18 cellular contexts compared by ENCODE assay signal in the genomic region with DNA sequence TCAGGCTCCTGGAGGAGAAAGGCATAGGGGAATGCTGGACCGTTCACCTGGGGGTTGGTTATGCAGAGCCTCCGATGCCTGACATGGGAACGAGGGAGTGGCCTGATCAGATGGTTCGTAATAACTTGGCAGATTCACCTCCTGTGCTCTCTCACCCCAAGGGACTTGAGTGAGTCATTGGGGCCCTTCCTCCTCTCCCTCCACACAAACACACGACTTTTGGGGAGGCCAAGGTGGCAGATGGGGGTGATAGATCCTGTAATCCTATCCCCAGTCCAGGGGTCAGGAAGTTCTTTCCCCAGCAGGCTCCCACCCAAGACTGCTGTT. TPM values are rescaled to one million over a fixed set of nuclear protein-coding genes. Genes with fewer than 3 reads are reported as not detected.
A peak's percentile ranks its signal among the peaks of the same experiment; 100 is the strongest.
DNase-seq lines count a peak whose midpoint lies in the region; ATAC-seq, FAIRE-seq and TF ChIP-seq lines count a peak whose summit lies in the region.
"Had no signal": no experiment of that assay in that cellular context is flagged by ENCODE, and none has a peak within 500 bp of the region (broad histone marks: within the 10 kb centered on the region; RNA-seq: fewer than 3 reads in every experiment).

No MANE protein-coding gene starts in this region.

- no peak overlapping the region for H2AFZ ChIP-seq in HepG2 (ENCODE audit: low read length)

- H3K4me1 ChIP-seq in HepG2 (ENCODE audit: insufficient read depth, low read length) = peaks cover 9% of the 10 kb centered on the region
- H3K4me1 ChIP-seq: body of pancreas had no signal

- TF ChIP-seq POLR2A in HepG2 (IDR thresholded peaks at IDR 0.05; ENCODE audit: insufficient read depth in 1 of 2, low read depth in 2 of 2, low read length in 2 of 2) = no peak

- TF ChIP-seq CTCF in fibroblast of the aortic adventitia (IDR thresholded peaks at IDR 0.05; ENCODE audit: insufficient read depth, low read length) (no peak), osteocyte (IDR thresholded peaks at IDR 0.05) (no peak), HepG2 (CRISPR knock-in tag; IDR thresholded peaks at IDR 0.05) (no peak)

- POLR2A ChIA-PET in HepG2 (lab: Yijun Ruan, JAX) = no interaction called here

- no peak overlapping the region for H3K4me3 Mint-ChIP-seq in osteocyte (ENCODE audit: unreplicated experiment)
- H3K4me3 Mint-ChIP-seq: activated CD4-positive, alpha-beta memory T cell treated with anti-CD3 and anti-CD28 coated beads for 36 hours; H9; naive thymus-derived CD8-positive, alpha-beta T cell had no signal

- FAIRE-seq in frontal cortex (lab: Jason Lieb, UNC) = no peak
- FAIRE-seq in HepG2 (lab: Jason Lieb, UNC) = no peak

- no peaks in the 10 kb centered on the region for H4K20me1 ChIP-seq in HepG2 (ENCODE audit: insufficient read depth, low read length)

- H3K36me3 ChIP-seq in HepG2 (replicated peaks in 1 of 2; ENCODE audit: control insufficient read depth in 1 of 2, insufficient read depth in 2 of 2, low read length in 2 of 2) = no peaks in the 10 kb centered on the region
- H3K36me3 ChIP-seq: left ventricle myocardium inferior, upper lobe of left lung had no signal

- ATAC-seq in HepG2 = no peak
- ATAC-seq: body of pancreas; naive thymus-derived CD8-positive, alpha-beta T cell had no signal

- TF ChIP-seq RAD21 in HepG2 (CRISPR knock-in tag; IDR thresholded peaks at IDR 0.05) = no peak

- intact Hi-C loops in HepG2 (cut with micrococcal nuclease; ENCODE audit: unreplicated experiment) = no loop called here

- no peak overlapping the region for H3K27ac ChIP-seq in HepG2 (ENCODE audit: extremely low read length, insufficient read depth, low read length)
- H3K27ac ChIP-seq: body of pancreas, left ventricle myocardium inferior, upper lobe of left lung had no signal

- H3K79me2 ChIP-seq in HepG2 (ENCODE audit: insufficient read depth, low read length) = no peaks in the 10 kb centered on the region

- peaks cover 0 to 10% of the 10 kb centered on the region in 2 experiments; a peak in 2 of 5 replicates for H3K27me3 ChIP-seq in HepG2 (ENCODE audit: control insufficient read depth in 1 of 2, insufficient read depth in 2 of 2, low read length in 2 of 2)
- H3K27me3 ChIP-seq: body of pancreas, upper lobe of left lung had no signal

- TF ChIP-seq EP300 in HepG2 (IDR thresholded peaks at IDR 0.05; ENCODE audit: low read depth in 2 of 2, low read length in 2 of 2) (no peak), HepG2 (CRISPR knock-in tag; IDR thresholded peaks at IDR 0.05; ENCODE audit: borderline replicate concordance) (no peak)

- H3K9me3 ChIP-seq in HepG2 (ENCODE audit: low read length) = no peaks in the 10 kb centered on the region
- H3K9me3 ChIP-seq: body of pancreas, left ventricle myocardium inferior, upper lobe of left lung had no signal

- H3K4me1 Mint-ChIP-seq in osteocyte (ENCODE audit: unreplicated experiment) = peaks cover 6% of the 10 kb centered on the region

- in situ Hi-C loops in HepG2 (cut with HindIII; ENCODE audit: extremely low pct_ligation_motif_present, low pct_unique_long_range_greater_than_20kb) = no loop called here

- CTCF ChIA-PET in HepG2 (lab: Yijun Ruan, JAX; ENCODE audit: low intra/inter-chr PET ratio, low total read pairs) = no interaction called here

- H3K36me3 Mint-ChIP-seq in osteocyte (ENCODE audit: unreplicated experiment) = no peaks in the 10 kb centered on the region
- H3K36me3 Mint-ChIP-seq: naive thymus-derived CD8-positive, alpha-beta T cell had no signal

- no peak overlapping the region for H3K4me2 ChIP-seq in HepG2 (ENCODE audit: low read depth, low read length)

- H3K4me3 ChIP-seq in fibroblast of the aortic adventitia (ENCODE audit: low read depth, low read length) (no peak overlapping the region), HepG2 (replicated peaks in 1 of 3; ENCODE audit: insufficient read depth in 1 of 3, low read depth in 2 of 3, low read length in 3 of 3) (no peak overlapping the region)
- H3K4me3 ChIP-seq: body of pancreas, left ventricle myocardium inferior, upper lobe of left lung had no signal

- no peaks in the 10 kb centered on the region for H3K9me3 Mint-ChIP-seq in osteocyte (ENCODE audit: unreplicated experiment)
- H3K9me3 Mint-ChIP-seq: activated CD4-positive, alpha-beta memory T cell treated with anti-CD3 and anti-CD28 coated beads for 36 hours; H9; naive thymus-derived CD8-positive, alpha-beta T cell had no signal

- 21% methylated on average over 3 of the region's 5 CpGs for WGBS in HepG2 (ENCODE audit: low lambda C conversion rate)

- H3K27me3 Mint-ChIP-seq in osteocyte (ENCODE audit: unreplicated experiment) = peaks cover 2% of the 10 kb centered on the region
- H3K27me3 Mint-ChIP-seq: activated CD4-positive, alpha-beta memory T cell treated with anti-CD3 and anti-CD28 coated beads for 36 hours; naive thymus-derived CD8-positive, alpha-beta T cell had no signal

- H3K27ac Mint-ChIP-seq in osteocyte (ENCODE audit: unreplicated experiment) = no peak overlapping the region
- H3K27ac Mint-ChIP-seq: activated CD4-positive, alpha-beta memory T cell treated with anti-CD3 and anti-CD28 coated beads for 36 hours had no signal

- BruUV-seq in HepG2 (replicated peaks; lab: Mats Ljungman, UMichigan) = no TSS peak

- DNase-seq in AG08395 (ENCODE audit: low spot score) (peak; percentile 66), HS-5 (ENCODE audit: low read depth) (peak; percentile 82), T1000 (lab: John Stamatoyannopoulos, UW) (peak; percentile 24), fibroblast of the aortic adventitia (ENCODE audit: low read depth) (peak; percentile 60), NCI-H526 treated with DMSO at 0.1 percent for 48 hours (lab: John Stamatoyannopoulos, UW) (no peak), frontal cortex (ENCODE audit: low spot score in 2 of 2) (no peak), osteocyte (ENCODE audit: extremely low spot score, unreplicated experiment) (no peak), HepG2 (ENCODE audit: low spot score) (no peak)
- DNase-seq: activated CD4-positive, alpha-beta memory T cell treated with anti-CD3 and anti-CD28 coated beads for 36 hours; effector CD8-positive, alpha-beta T cell; H9; hippocampal formation; left ventricle myocardium inferior; MM.1S; naive thymus-derived CD8-positive, alpha-beta T cell; stimulated activated CD4-positive, alpha-beta T cell treated with anti-CD3 and anti-CD28 coated beads, Interleukin-2, amount 100 ng/mL, for 24 hours had no signal

- no peak overlapping the region for H3K9ac ChIP-seq in HepG2 (ENCODE audit: insufficient read depth, low read depth, low read length)

RNA-seq across cellular contexts. Expression of a gene that starts 45.6 kb away (rescaled TPM):
- total RNA-seq in fibroblast of the aortic adventitia (ENCODE audit: low replicate concordance) (31.6 and 52.7 TPM in 2 replicates), frontal cortex (26.9 TPM), osteocyte (32.5 and 35.8 TPM in 2 replicates), HepG2 (2016; rRNA removed; fragmentation: Illumina TruSeq; extraction: Trizol) (60.8 and 89.4 TPM in 2 replicates)
- 12.9 and 14.8 TPM in 2 replicates for total RNA-seq in HepG2 (2016; cell fraction: cytosol; rRNA removed; fragmentation: Illumina TruSeq; extraction: Trizol; ENCODE audit: low read depth)
- total RNA-seq in HepG2 (2016; cell fraction: insoluble cytoplasmic fraction; rRNA removed; fragmentation: Illumina TruSeq; extraction: Trizol) = 57.7 and 87.7 TPM in 2 replicates
- total RNA-seq in HepG2 (2016; cell fraction: membrane; rRNA removed; fragmentation: Illumina TruSeq; extraction: Trizol) = 22.8 and 23.2 TPM in 2 replicates
- total RNA-seq in HepG2 (2016; cell fraction: nucleus; rRNA removed; fragmentation: Illumina TruSeq; extraction: Trizol) = 61.8 and 69.9 TPM in 2 replicates
- polyA plus RNA-seq in HepG2 (2011; rRNA removed) = 44.0 and 44.6 TPM in 2 replicates
- polyA plus RNA-seq in HepG2 (2011; cell fraction: cytosol; rRNA removed) = 26.6 and 34.6 TPM in 2 replicates
- 49.9 and 56.4 TPM in 2 replicates for polyA plus RNA-seq in HepG2 (2011; cell fraction: nucleus; rRNA removed)
- 42.2 and 43.8 TPM in 2 replicates for polyA plus RNA-seq in HepG2 (2012)
- 1.1 TPM in 2 replicates for polyA plus RNA-seq in HepG2 (2016; cell fraction: cytosol; fragmentation: Illumina TruSeq; extraction: Trizol; ENCODE audit: low read depth)
- polyA plus RNA-seq in HepG2 (2016; cell fraction: insoluble cytoplasmic fraction; fragmentation: Illumina TruSeq; extraction: Trizol; ENCODE audit: low read depth) = 38.0 and 39.6 TPM in 2 replicates
- polyA plus RNA-seq in HepG2 (2016; cell fraction: membrane; fragmentation: Illumina TruSeq; extraction: Trizol; ENCODE audit: low read depth) = 3.0 and 3.5 TPM in 2 replicates
- polyA plus RNA-seq in HepG2 (2016; cell fraction: nucleus; fragmentation: Illumina TruSeq; extraction: Trizol; ENCODE audit: insufficient read depth, low read depth) = 60.6 and 68.6 TPM in 2 replicates
- 69.3 and 130 TPM in 2 replicates for polyA minus RNA-seq in HepG2 (2011; rRNA and poly(A)+ RNA removed; ENCODE audit: low replicate concordance)
- 69.6 and 83.1 TPM in 2 replicates for polyA minus RNA-seq in HepG2 (2011; cell fraction: cytosol; rRNA and poly(A)+ RNA removed)
- polyA minus RNA-seq in HepG2 (2011; cell fraction: nucleus; rRNA and poly(A)+ RNA removed) = 96.2 and 117 TPM in 2 replicates

RNA-seq across cellular contexts. Expression of a gene that starts 48.1 kb away (rescaled TPM):
- total RNA-seq in fibroblast of the aortic adventitia (ENCODE audit: low replicate concordance) (3.5 and 13.0 TPM in 2 replicates), frontal cortex (18.8 TPM), osteocyte (22.2 and 24.2 TPM in 2 replicates), HepG2 (2016; rRNA removed; fragmentation: Illumina TruSeq; extraction: Trizol) (0.02 and 0.06 TPM in 2 replicates)
- total RNA-seq in HepG2 (2016; cell fraction: cytosol; rRNA removed; fragmentation: Illumina TruSeq; extraction: Trizol; ENCODE audit: low read depth) = under 0.01 TPM in 1 of 2 replicates, not detected in the other
- 0.02 TPM in 1 of 2 replicates, not detected in the other for total RNA-seq in HepG2 (2016; cell fraction: insoluble cytoplasmic fraction; rRNA removed; fragmentation: Illumina TruSeq; extraction: Trizol)
- total RNA-seq in HepG2 (2016; cell fraction: membrane; rRNA removed; fragmentation: Illumina TruSeq; extraction: Trizol) = 0.03 and 0.56 TPM in 2 replicates
- not detected in 2 replicates for total RNA-seq in HepG2 (2016; cell fraction: nucleus; rRNA removed; fragmentation: Illumina TruSeq; extraction: Trizol)
- polyA plus RNA-seq in HepG2 (2011; rRNA removed) = 0.04 and 0.05 TPM in 2 replicates
- polyA plus RNA-seq in HepG2 (2011; cell fraction: cytosol; rRNA removed) = 0.03 and 0.07 TPM in 2 replicates
- 0.17 and 0.19 TPM in 2 replicates for polyA plus RNA-seq in HepG2 (2011; cell fraction: nucleus; rRNA removed)
- 0.03 and 0.05 TPM in 2 replicates for polyA plus RNA-seq in HepG2 (2012)
- 0.02 TPM in 1 of 2 replicates, not detected in the other for polyA plus RNA-seq in HepG2 (2016; cell fraction: cytosol; fragmentation: Illumina TruSeq; extraction: Trizol; ENCODE audit: low read depth)
- polyA plus RNA-seq in HepG2 (2016; cell fraction: insoluble cytoplasmic fraction; fragmentation: Illumina TruSeq; extraction: Trizol; ENCODE audit: low read depth) = not detected in 2 replicates
- not detected in 2 replicates for polyA plus RNA-seq in HepG2 (2016; cell fraction: membrane; fragmentation: Illumina TruSeq; extraction: Trizol; ENCODE audit: low read depth)
- polyA plus RNA-seq in HepG2 (2016; cell fraction: nucleus; fragmentation: Illumina TruSeq; extraction: Trizol; ENCODE audit: insufficient read depth, low read depth) = not detected in 2 replicates
- polyA minus RNA-seq in HepG2 (2011; rRNA and poly(A)+ RNA removed; ENCODE audit: low replicate concordance) = 0.08 and 15.2 TPM in 2 replicates
- 0.20 and 0.44 TPM in 2 replicates for polyA minus RNA-seq in HepG2 (2011; cell fraction: cytosol; rRNA and poly(A)+ RNA removed)
- polyA minus RNA-seq in HepG2 (2011; cell fraction: nucleus; rRNA and poly(A)+ RNA removed) = 0.12 and 0.13 TPM in 2 replicates

Comparison
In these comparisons a context has a peak if more than half of its experiments do, and no peak if none do; other contexts are left out.
1. DNase-seq: peak in AG08395 (single experiment), HS-5 (single experiment), T1000 (single experiment) and fibroblast of the aortic adventitia (single experiment); none in NCI-H526 treated with DMSO at 0.1 percent for 48 hours (single experiment), frontal cortex (0 of 2), osteocyte (single experiment) and HepG2 (single experiment).